ENCODE assay signal across 1 cellular context in the genomic region with DNA sequence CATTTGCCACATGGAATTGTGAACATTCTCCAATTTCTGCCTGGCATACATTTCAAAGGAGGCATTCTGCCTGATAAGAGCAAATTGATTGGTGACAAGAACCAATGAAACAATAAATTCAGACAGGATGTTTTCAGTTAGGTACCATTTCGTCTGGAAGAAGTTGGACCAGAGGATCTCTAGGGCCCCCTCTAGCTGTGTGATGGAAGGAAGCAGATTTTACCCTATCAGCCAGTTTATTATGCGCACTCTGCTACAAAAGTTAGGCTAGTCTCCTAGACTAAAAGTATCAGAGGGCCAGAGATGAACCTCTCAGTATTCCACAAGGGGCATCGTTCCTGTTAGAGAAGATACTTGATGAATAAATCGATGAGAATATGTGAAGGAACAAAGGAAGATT.
TF ChIP-seq lines count a peak whose summit lies in the region.

No MANE protein-coding gene starts in this region.

TF ChIP-seq in WTC11, 78 proteins besides CTCF, POLR2A, EP300 and RAD21 (continued from another document):
- TF ChIP-seq, protein P1, sequence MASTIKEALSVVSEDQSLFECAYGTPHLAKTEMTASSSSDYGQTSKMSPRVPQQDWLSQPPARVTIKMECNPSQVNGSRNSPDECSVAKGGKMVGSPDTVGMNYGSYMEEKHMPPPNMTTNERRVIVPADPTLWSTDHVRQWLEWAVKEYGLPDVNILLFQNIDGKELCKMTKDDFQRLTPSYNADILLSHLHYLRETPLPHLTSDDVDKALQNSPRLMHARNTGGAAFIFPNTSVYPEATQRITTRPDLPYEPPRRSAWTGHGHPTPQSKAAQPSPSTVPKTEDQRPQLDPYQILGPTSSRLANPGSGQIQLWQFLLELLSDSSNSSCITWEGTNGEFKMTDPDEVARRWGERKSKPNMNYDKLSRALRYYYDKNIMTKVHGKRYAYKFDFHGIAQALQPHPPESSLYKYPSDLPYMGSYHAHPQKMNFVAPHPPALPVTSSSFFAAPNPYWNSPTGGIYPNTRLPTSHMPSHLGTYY (CRISPR knock-in tag; IDR thresholded peaks at IDR 0.05): no peak
- no peak for TF ChIP-seq EMX1 (CRISPR knock-in tag; IDR thresholded peaks at IDR 0.05)
- no peak for TF ChIP-seq NR2C2 (CRISPR knock-in tag; IDR thresholded peaks at IDR 0.05)
- TF ChIP-seq, protein P2, sequence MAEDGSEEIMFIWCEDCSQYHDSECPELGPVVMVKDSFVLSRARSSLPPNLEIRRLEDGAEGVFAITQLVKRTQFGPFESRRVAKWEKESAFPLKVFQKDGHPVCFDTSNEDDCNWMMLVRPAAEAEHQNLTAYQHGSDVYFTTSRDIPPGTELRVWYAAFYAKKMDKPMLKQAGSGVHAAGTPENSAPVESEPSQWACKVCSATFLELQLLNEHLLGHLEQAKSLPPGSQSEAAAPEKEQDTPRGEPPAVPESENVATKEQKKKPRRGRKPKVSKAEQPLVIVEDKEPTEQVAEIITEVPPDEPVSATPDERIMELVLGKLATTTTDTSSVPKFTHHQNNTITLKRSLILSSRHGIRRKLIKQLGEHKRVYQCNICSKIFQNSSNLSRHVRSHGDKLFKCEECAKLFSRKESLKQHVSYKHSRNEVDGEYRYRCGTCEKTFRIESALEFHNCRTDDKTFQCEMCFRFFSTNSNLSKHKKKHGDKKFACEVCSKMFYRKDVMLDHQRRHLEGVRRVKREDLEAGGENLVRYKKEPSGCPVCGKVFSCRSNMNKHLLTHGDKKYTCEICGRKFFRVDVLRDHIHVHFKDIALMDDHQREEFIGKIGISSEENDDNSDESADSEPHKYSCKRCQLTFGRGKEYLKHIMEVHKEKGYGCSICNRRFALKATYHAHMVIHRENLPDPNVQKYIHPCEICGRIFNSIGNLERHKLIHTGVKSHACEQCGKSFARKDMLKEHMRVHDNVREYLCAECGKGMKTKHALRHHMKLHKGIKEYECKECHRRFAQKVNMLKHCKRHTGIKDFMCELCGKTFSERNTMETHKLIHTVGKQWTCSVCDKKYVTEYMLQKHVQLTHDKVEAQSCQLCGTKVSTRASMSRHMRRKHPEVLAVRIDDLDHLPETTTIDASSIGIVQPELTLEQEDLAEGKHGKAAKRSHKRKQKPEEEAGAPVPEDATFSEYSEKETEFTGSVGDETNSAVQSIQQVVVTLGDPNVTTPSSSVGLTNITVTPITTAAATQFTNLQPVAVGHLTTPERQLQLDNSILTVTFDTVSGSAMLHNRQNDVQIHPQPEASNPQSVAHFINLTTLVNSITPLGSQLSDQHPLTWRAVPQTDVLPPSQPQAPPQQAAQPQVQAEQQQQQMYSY (CRISPR knock-in tag; IDR thresholded peaks at IDR 0.05): no peak
- no peak for TF ChIP-seq NFATC4 (CRISPR knock-in tag; IDR thresholded peaks at IDR 0.05)
